Comparison of ENCODE assay signal across 8 cellular contexts in genomic region chr6:5132741-5133140, GRCh38. TPM values are rescaled to one million over a fixed set of nuclear protein-coding genes. Genes with fewer than 3 reads are reported as not detected.
DNase-seq lines count a peak whose midpoint lies in the region; ATAC-seq and TF ChIP-seq lines count a peak whose summit lies in the region.

No MANE protein-coding gene starts in this region.

- POLR2A ChIA-PET in WTC11 (lab: Charles Lee): no interaction called here
- POLR2A ChIA-PET in PC-3 (lab: Charles Lee; ENCODE audit: unreplicated experiment): no interaction called here

- no peaks in the 10 kb centered on the region for H3K9me2 ChIP-seq in PC-3 (replicated peaks; ENCODE audit: low read length)

- CTCF ChIA-PET in WTC11 (lab: Charles Lee) (interaction anchor here (1.0 to 4.0 kb wide), 6 partner anchors 11 to 76 kb away, joined by 3 to 27 read pairs (median 4); partner anchors contain the start of gene PPP1R3G), PC-3 (lab: Charles Lee) (no interaction called here)

- ATAC-seq in GM18502 (IDR thresholded peaks at IDR 0.05; ENCODE audit: poor library complexity, unreplicated experiment) (peak; percentile 98), HG02840 (IDR thresholded peaks at IDR 0.05; ENCODE audit: low FRiP score, unreplicated experiment) (peak; percentile 80), WTC11 (peak; percentile 85), PC-3 (no peak)

- H2AFZ ChIP-seq in PC-3 (ENCODE audit: low read length): no peak overlapping the region

- no peaks in the 10 kb centered on the region for H3K27me3 ChIP-seq in iPS DF 6.9 (ENCODE audit: control insufficient read depth, insufficient read depth, low read length)
- H3K27me3 ChIP-seq in PC-3 (ENCODE audit: low read length): no peaks in the 10 kb centered on the region

- no peak overlapping the region for H3K4me3 ChIP-seq in iPS DF 6.9 (ENCODE audit: low read length)
- H3K4me3 ChIP-seq in PC-3 (ENCODE audit: low read length): no peak overlapping the region

- H3K9me3 Mint-ChIP-seq in WTC11: no peaks in the 10 kb centered on the region
- H3K9me3 Mint-ChIP-seq in activated CD4-positive, alpha-beta T cell treated with anti-CD3 and anti-CD28 coated beads, Interleukin-2, amount 10 ng/mL, durations not matched to agents 24 days and 14 days: no peaks in the 10 kb centered on the region

- no peaks in the 10 kb centered on the region for H3K79me2 ChIP-seq in PC-3 (ENCODE audit: low read length)

- intact Hi-C loops in activated CD4-positive, alpha-beta T cell treated with anti-CD3 and anti-CD28 coated beads, Interleukin-2, amount 10 ng/mL, durations not matched to agents 24 days and 14 days (cut with micrococcal nuclease): no loop called here
- intact Hi-C loops in PC-3 (cut with micrococcal nuclease): no loop called here

- H4K20me1 ChIP-seq in PC-3 (ENCODE audit: low read length): no peaks in the 10 kb centered on the region

- H3K4me2 ChIP-seq in PC-3 (ENCODE audit: low read length): no peak overlapping the region

- H3K36me3 ChIP-seq in iPS DF 6.9 (ENCODE audit: control insufficient read depth, insufficient read depth, low read length) (no peaks in the 10 kb centered on the region), PC-3 (ENCODE audit: low read depth, low read length) (no peaks in the 10 kb centered on the region)

- H3K4me1 ChIP-seq in iPS DF 6.9 (ENCODE audit: control insufficient read depth, insufficient read depth, low read length): peaks cover 7% of the 10 kb centered on the region
- H3K4me1 ChIP-seq in PC-3 (ENCODE audit: insufficient read depth, low read length): no peaks in the 10 kb centered on the region

- no peak overlapping the region for H3K9ac ChIP-seq in PC-3 (ENCODE audit: low read length)

- H3K27ac Mint-ChIP-seq in WTC11: peak overlapping the region; percentile 99
- H3K27ac Mint-ChIP-seq in activated CD4-positive, alpha-beta T cell treated with anti-CD3 and anti-CD28 coated beads, Interleukin-2, amount 10 ng/mL, durations not matched to agents 24 days and 14 days: no peak overlapping the region

- peak; percentile 48 for DNase-seq in WTC11 (ENCODE audit: low spot score)
- peak; percentile 33 for DNase-seq in iPS DF 6.9 (ENCODE audit: low read depth, low spot score)
- DNase-seq in superior temporal gyrus (ENCODE audit: extremely low spot score): peak; percentile 75
- DNase-seq in activated CD4-positive, alpha-beta T cell treated with anti-CD3 and anti-CD28 coated beads, Interleukin-2, amount 10 ng/mL, durations not matched to agents 24 days and 14 days: no peak
- DNase-seq in PC-3: no peak
- no peak for DNase-seq in dedifferentiated amniotic fluid mesenchymal stem cell (ENCODE audit: extremely low spot score)

- WGBS in iPS DF 6.9 (ENCODE audit: insufficient coverage, insufficient read length): no CpG with 5 or more reads among the region's 8 CpGs

- TF ChIP-seq CTCF in WTC11 (IDR thresholded peaks at IDR 0.05) (no peak), PC-3 (conservative IDR thresholded peaks at IDR 0.05; ENCODE audit: low read depth, low read length) (no peak)

- BruUV-seq in PC-3 (replicated peaks; lab: Mats Ljungman, UMichigan): no TSS peak

- H3K4me1 Mint-ChIP-seq in WTC11: peaks cover 62% of the 10 kb centered on the region
- peaks cover 3% of the 10 kb centered on the region for H3K4me1 Mint-ChIP-seq in activated CD4-positive, alpha-beta T cell treated with anti-CD3 and anti-CD28 coated beads, Interleukin-2, amount 10 ng/mL, durations not matched to agents 24 days and 14 days

- peak overlapping the region; percentile 53 for H3K4me3 Mint-ChIP-seq in WTC11
- no peak overlapping the region for H3K4me3 Mint-ChIP-seq in activated CD4-positive, alpha-beta T cell treated with anti-CD3 and anti-CD28 coated beads, Interleukin-2, amount 10 ng/mL, durations not matched to agents 24 days and 14 days

- H3F3A ChIP-seq in PC-3 (ENCODE audit: low read length, unreplicated experiment): no peaks in the 10 kb centered on the region

- H3K9me3 ChIP-seq in iPS DF 6.9 (ENCODE audit: control insufficient read depth, insufficient read depth, low read length) (no peaks in the 10 kb centered on the region), PC-3 (ENCODE audit: low read length) (no peaks in the 10 kb centered on the region)

- peak overlapping the region; percentile 67 for H3K27ac ChIP-seq in iPS DF 6.9 (ENCODE audit: low read length)
- H3K27ac ChIP-seq in PC-3 (ENCODE audit: low read length): no peak overlapping the region

- no peaks in the 10 kb centered on the region for H3K36me3 Mint-ChIP-seq in WTC11
- H3K36me3 Mint-ChIP-seq in activated CD4-positive, alpha-beta T cell treated with anti-CD3 and anti-CD28 coated beads, Interleukin-2, amount 10 ng/mL, durations not matched to agents 24 days and 14 days (ENCODE audit: low read depth): no peaks in the 10 kb centered on the region

- H3K27me3 Mint-ChIP-seq in WTC11 (ENCODE audit: low read depth): no peaks in the 10 kb centered on the region
- H3K27me3 Mint-ChIP-seq in activated CD4-positive, alpha-beta T cell treated with anti-CD3 and anti-CD28 coated beads, Interleukin-2, amount 10 ng/mL, durations not matched to agents 24 days and 14 days: no peaks in the 10 kb centered on the region

TF ChIP-seq in WTC11, 78 proteins besides CTCF, POLR2A, EP300 and RAD21:
- no peak for TF ChIP-seq NR1H2 (CRISPR knock-in tag; IDR thresholded peaks at IDR 0.05)
- no peak for TF ChIP-seq ZNF281 (CRISPR knock-in tag; IDR thresholded peaks at IDR 0.05)
- TF ChIP-seq, protein P1, sequence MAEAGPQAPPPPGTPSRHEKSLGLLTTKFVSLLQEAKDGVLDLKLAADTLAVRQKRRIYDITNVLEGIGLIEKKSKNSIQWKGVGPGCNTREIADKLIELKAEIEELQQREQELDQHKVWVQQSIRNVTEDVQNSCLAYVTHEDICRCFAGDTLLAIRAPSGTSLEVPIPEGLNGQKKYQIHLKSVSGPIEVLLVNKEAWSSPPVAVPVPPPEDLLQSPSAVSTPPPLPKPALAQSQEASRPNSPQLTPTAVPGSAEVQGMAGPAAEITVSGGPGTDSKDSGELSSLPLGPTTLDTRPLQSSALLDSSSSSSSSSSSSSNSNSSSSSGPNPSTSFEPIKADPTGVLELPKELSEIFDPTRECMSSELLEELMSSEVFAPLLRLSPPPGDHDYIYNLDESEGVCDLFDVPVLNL (CRISPR knock-in tag; IDR thresholded peaks at IDR 0.05; ENCODE audit: borderline replicate concordance, low read depth): no peak
- TF ChIP-seq, protein P2, sequence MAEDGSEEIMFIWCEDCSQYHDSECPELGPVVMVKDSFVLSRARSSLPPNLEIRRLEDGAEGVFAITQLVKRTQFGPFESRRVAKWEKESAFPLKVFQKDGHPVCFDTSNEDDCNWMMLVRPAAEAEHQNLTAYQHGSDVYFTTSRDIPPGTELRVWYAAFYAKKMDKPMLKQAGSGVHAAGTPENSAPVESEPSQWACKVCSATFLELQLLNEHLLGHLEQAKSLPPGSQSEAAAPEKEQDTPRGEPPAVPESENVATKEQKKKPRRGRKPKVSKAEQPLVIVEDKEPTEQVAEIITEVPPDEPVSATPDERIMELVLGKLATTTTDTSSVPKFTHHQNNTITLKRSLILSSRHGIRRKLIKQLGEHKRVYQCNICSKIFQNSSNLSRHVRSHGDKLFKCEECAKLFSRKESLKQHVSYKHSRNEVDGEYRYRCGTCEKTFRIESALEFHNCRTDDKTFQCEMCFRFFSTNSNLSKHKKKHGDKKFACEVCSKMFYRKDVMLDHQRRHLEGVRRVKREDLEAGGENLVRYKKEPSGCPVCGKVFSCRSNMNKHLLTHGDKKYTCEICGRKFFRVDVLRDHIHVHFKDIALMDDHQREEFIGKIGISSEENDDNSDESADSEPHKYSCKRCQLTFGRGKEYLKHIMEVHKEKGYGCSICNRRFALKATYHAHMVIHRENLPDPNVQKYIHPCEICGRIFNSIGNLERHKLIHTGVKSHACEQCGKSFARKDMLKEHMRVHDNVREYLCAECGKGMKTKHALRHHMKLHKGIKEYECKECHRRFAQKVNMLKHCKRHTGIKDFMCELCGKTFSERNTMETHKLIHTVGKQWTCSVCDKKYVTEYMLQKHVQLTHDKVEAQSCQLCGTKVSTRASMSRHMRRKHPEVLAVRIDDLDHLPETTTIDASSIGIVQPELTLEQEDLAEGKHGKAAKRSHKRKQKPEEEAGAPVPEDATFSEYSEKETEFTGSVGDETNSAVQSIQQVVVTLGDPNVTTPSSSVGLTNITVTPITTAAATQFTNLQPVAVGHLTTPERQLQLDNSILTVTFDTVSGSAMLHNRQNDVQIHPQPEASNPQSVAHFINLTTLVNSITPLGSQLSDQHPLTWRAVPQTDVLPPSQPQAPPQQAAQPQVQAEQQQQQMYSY (CRISPR knock-in tag; IDR thresholded peaks at IDR 0.05): no peak

RNA-seq across cellular contexts. Expression of gene PPP1R3G, which starts 47.6 kb away (rescaled TPM):
- total RNA-seq in WTC11 (2021) (0.15 to 0.48 TPM (median 0.48 TPM) in 3 replicates), PC-3 (2014; rRNA removed) (2.8 and 3.2 TPM in 2 replicates)
- 0.05 TPM in 2 replicates for total RNA-seq in activated CD4-positive, alpha-beta T cell treated with anti-CD3 and anti-CD28 coated beads, Interleukin-2, amount 10 ng/mL, durations not matched to agents 24 days and 14 days

Comparison
In these comparisons a context has a peak if more than half of its experiments do, and no peak if none do; other contexts are left out.
1. DNase-seq: peak in WTC11 (single experiment), iPS DF 6.9 (single experiment) and superior temporal gyrus (single experiment); none in activated CD4-positive, alpha-beta T cell treated with anti-CD3 and anti-CD28 coated beads, Interleukin-2, amount 10 ng/mL, durations not matched to agents 24 days and 14 days (single experiment), PC-3 (single experiment) and dedifferentiated amniotic fluid mesenchymal stem cell (single experiment).